Comparison of ENCODE assay signal across 15 cellular contexts in the genomic region with DNA sequence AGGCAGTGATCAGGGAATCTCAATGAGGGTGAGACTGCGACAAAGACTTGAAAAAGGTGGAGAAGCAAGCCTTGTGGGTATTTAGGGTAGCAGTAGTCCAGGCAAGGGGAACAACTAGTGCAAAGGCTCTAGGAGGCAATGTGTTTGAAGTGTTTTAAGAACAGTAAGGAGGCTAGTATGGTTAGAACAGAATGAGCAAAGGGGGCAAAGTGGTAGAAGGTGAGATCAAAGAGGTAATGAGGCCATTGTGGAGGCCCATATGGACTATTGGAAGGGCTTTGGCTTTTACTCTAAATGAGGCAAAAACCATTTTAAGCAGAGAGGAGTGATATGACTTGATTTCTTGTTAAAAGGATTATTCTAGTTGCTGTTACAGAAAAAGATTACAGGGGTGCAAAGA. TPM values are rescaled to one million over a fixed set of nuclear protein-coding genes. Genes with fewer than 3 reads are reported as not detected.
DNase-seq lines count a peak whose midpoint lies in the region; ATAC-seq and TF ChIP-seq lines count a peak whose summit lies in the region.
"Had no signal": no experiment of that assay in that cellular context is flagged by ENCODE, and none has a peak within 500 bp of the region (broad histone marks: within the 10 kb centered on the region; RNA-seq: fewer than 3 reads in every experiment).

No MANE protein-coding gene starts in this region.

- DNase-seq in natural killer cell treated with Interleukin-12 subunit alpha and Interleukin-12 subunit beta and Interleukin-15 and Interleukin-18, amount 100 ng/mL, for 72 hours (ENCODE audit: low spot score): no peak
- DNase-seq in natural killer cell: no peak
- no peak for DNase-seq in WTC11 (ENCODE audit: low spot score)
- no peak for DNase-seq in kidney epithelial cell (ENCODE audit: low read depth)
- no peak for DNase-seq in kidney tubule cell (ENCODE audit: low spot score)
- DNase-seq in stimulated activated CD4-positive, alpha-beta T cell treated with anti-CD3 and anti-CD28 coated beads, Interleukin-4, amount 100 ng/mL, for 24 hours: no peak
- DNase-seq: anterior cingulate cortex; effector memory CD4-positive, alpha-beta T cell; head of caudate nucleus; NCI-H2107; ovary; stimulated activated CD4-positive, alpha-beta T cell treated with anti-CD3 and anti-CD28 coated beads, Interleukin-1b, Interleukin-23, amount 100 ng/mL, for 48 hours had no signal

- peak overlapping the region; percentile 13 for H3K4me3 ChIP-seq in kidney epithelial cell (ENCODE audit: low read depth, low read length)
- H3K4me3 ChIP-seq: ovary had no signal

- H3K9me3 Mint-ChIP-seq in natural killer cell treated with Interleukin-12 subunit alpha and Interleukin-12 subunit beta and Interleukin-15 and Interleukin-18, amount 100 ng/mL, for 72 hours: no peaks in the 10 kb centered on the region
- no peaks in the 10 kb centered on the region for H3K9me3 Mint-ChIP-seq in natural killer cell
- no peaks in the 10 kb centered on the region for H3K9me3 Mint-ChIP-seq in WTC11
- H3K9me3 Mint-ChIP-seq: stimulated activated memory B cell treated with anti-CD40 and anti-IgM and Interleukin-4, amounts not matched to agents 10 μg/mL and 1 μg/mL and 100 μg/mL, for 72 hours had no signal

- POLR2A ChIA-PET in WTC11 (lab: Charles Lee): no interaction called here

- H3K27ac Mint-ChIP-seq in natural killer cell treated with Interleukin-12 subunit alpha and Interleukin-12 subunit beta and Interleukin-15 and Interleukin-18, amount 100 ng/mL, for 72 hours: peak overlapping the region; percentile 14 to 15
- H3K27ac Mint-ChIP-seq in natural killer cell (peak overlapping the region in 1 of 2 donors; percentile 4), WTC11 (peak overlapping the region; percentile 21)
- H3K27ac Mint-ChIP-seq: stimulated activated memory B cell treated with anti-CD40 and anti-IgM and Interleukin-4, amounts not matched to agents 10 μg/mL and 1 μg/mL and 100 μg/mL, for 72 hours had no signal

- no peak for TF ChIP-seq CTCF in natural killer cell (IDR thresholded peaks at IDR 0.05)
- TF ChIP-seq CTCF in WTC11 (IDR thresholded peaks at IDR 0.05): no peak
- no peak for TF ChIP-seq CTCF in kidney epithelial cell (IDR thresholded peaks at IDR 0.05; ENCODE audit: insufficient read depth, low read length, poor library complexity, severe bottlenecking)

- peaks cover 63 to 78% of the 10 kb centered on the region in 2 donors for H3K4me1 Mint-ChIP-seq in natural killer cell treated with Interleukin-12 subunit alpha and Interleukin-12 subunit beta and Interleukin-15 and Interleukin-18, amount 100 ng/mL, for 72 hours (ENCODE audit: low read depth in 2 of 2)
- H3K4me1 Mint-ChIP-seq in natural killer cell: peaks cover 44 to 52% of the 10 kb centered on the region in 2 donors
- H3K4me1 Mint-ChIP-seq in WTC11: peaks cover 70% of the 10 kb centered on the region

- ATAC-seq in natural killer cell treated with Interleukin-12 subunit alpha and Interleukin-12 subunit beta and Interleukin-15 and Interleukin-18, amount 100 ng/mL, for 72 hours: no peak
- no peak for ATAC-seq in natural killer cell
- no peak for ATAC-seq in WTC11
- no peak for ATAC-seq in HG02884 (IDR thresholded peaks at IDR 0.05; ENCODE audit: unreplicated experiment)
- no peak for ATAC-seq in GM18498 (IDR thresholded peaks at IDR 0.05; ENCODE audit: unreplicated experiment)
- ATAC-seq: stimulated activated memory B cell treated with anti-CD40 and anti-IgM and Interleukin-4, amounts not matched to agents 10 μg/mL and 1 μg/mL and 100 μg/mL, for 72 hours had no signal

- intact Hi-C loops in natural killer cell (cut with micrococcal nuclease): loop anchor here (2.0 kb wide), 1 partner anchor 13 kb away; no protein-coding TSS in a partner anchor

- CTCF ChIA-PET in WTC11 (lab: Charles Lee): interaction anchor here (0.5 kb wide), 1 partner anchor 34 kb away, joined by 3 read pairs; no protein-coding TSS in a partner anchor

- no peaks in the 10 kb centered on the region for H3K27me3 ChIP-seq in kidney epithelial cell (ENCODE audit: control insufficient read depth, insufficient read depth, low read length)
- H3K27me3 ChIP-seq: ovary had no signal

- H3K27me3 Mint-ChIP-seq in natural killer cell treated with Interleukin-12 subunit alpha and Interleukin-12 subunit beta and Interleukin-15 and Interleukin-18, amount 100 ng/mL, for 72 hours: no peaks in the 10 kb centered on the region
- H3K27me3 Mint-ChIP-seq in natural killer cell (ENCODE audit: low read depth in 2 of 2): no peaks in the 10 kb centered on the region
- H3K27me3 Mint-ChIP-seq in WTC11 (ENCODE audit: low read depth): no peaks in the 10 kb centered on the region
- H3K27me3 Mint-ChIP-seq: stimulated activated memory B cell treated with anti-CD40 and anti-IgM and Interleukin-4, amounts not matched to agents 10 μg/mL and 1 μg/mL and 100 μg/mL, for 72 hours had no signal

- H3K4me3 Mint-ChIP-seq in natural killer cell treated with Interleukin-12 subunit alpha and Interleukin-12 subunit beta and Interleukin-15 and Interleukin-18, amount 100 ng/mL, for 72 hours: peak overlapping the region; percentile 66
- H3K4me3 Mint-ChIP-seq in natural killer cell (no peak overlapping the region), WTC11 (no peak overlapping the region)

- H3K36me3 ChIP-seq in kidney epithelial cell (ENCODE audit: control insufficient read depth, insufficient read depth, low read length): no peaks in the 10 kb centered on the region
- H3K36me3 ChIP-seq: ovary had no signal

- H3K36me3 Mint-ChIP-seq in natural killer cell treated with Interleukin-12 subunit alpha and Interleukin-12 subunit beta and Interleukin-15 and Interleukin-18, amount 100 ng/mL, for 72 hours: no peaks in the 10 kb centered on the region
- H3K36me3 Mint-ChIP-seq in natural killer cell (no peaks in the 10 kb centered on the region), WTC11 (no peaks in the 10 kb centered on the region)

TF ChIP-seq in WTC11, 78 proteins besides CTCF, POLR2A, EP300 and RAD21 (continues in another document):
- TF ChIP-seq, protein P1, sequence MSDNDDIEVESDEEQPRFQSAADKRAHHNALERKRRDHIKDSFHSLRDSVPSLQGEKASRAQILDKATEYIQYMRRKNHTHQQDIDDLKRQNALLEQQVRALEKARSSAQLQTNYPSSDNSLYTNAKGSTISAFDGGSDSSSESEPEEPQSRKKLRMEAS (CRISPR knock-in tag; IDR thresholded peaks at IDR 0.05): no peak
- TF ChIP-seq, protein P2, sequence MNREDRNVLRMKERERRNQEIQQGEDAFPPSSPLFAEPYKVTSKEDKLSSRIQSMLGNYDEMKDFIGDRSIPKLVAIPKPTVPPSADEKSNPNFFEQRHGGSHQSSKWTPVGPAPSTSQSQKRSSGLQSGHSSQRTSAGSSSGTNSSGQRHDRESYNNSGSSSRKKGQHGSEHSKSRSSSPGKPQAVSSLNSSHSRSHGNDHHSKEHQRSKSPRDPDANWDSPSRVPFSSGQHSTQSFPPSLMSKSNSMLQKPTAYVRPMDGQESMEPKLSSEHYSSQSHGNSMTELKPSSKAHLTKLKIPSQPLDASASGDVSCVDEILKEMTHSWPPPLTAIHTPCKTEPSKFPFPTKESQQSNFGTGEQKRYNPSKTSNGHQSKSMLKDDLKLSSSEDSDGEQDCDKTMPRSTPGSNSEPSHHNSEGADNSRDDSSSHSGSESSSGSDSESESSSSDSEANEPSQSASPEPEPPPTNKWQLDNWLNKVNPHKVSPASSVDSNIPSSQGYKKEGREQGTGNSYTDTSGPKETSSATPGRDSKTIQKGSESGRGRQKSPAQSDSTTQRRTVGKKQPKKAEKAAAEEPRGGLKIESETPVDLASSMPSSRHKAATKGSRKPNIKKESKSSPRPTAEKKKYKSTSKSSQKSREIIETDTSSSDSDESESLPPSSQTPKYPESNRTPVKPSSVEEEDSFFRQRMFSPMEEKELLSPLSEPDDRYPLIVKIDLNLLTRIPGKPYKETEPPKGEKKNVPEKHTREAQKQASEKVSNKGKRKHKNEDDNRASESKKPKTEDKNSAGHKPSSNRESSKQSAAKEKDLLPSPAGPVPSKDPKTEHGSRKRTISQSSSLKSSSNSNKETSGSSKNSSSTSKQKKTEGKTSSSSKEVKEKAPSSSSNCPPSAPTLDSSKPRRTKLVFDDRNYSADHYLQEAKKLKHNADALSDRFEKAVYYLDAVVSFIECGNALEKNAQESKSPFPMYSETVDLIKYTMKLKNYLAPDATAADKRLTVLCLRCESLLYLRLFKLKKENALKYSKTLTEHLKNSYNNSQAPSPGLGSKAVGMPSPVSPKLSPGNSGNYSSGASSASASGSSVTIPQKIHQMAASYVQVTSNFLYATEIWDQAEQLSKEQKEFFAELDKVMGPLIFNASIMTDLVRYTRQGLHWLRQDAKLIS (CRISPR knock-in tag; IDR thresholded peaks at IDR 0.05; ENCODE audit: borderline replicate concordance): no peak
- TF ChIP-seq ZNF138 (CRISPR knock-in tag; conservative IDR thresholded peaks at IDR 0.05) (no peak), GABPB1 (CRISPR knock-in tag; IDR thresholded peaks at IDR 0.05) (no peak), IRF2 (CRISPR knock-in tag; IDR thresholded peaks at IDR 0.05; ENCODE audit: borderline replicate concordance, low read depth) (no peak), ZNF232 (CRISPR knock-in tag; IDR thresholded peaks at IDR 0.05) (no peak), MYBL2 (CRISPR knock-in tag; IDR thresholded peaks at IDR 0.05) (no peak), ZNF219 (CRISPR knock-in tag; IDR thresholded peaks at IDR 0.05; ENCODE audit: borderline replicate concordance) (no peak)
- TF ChIP-seq, protein P3, sequence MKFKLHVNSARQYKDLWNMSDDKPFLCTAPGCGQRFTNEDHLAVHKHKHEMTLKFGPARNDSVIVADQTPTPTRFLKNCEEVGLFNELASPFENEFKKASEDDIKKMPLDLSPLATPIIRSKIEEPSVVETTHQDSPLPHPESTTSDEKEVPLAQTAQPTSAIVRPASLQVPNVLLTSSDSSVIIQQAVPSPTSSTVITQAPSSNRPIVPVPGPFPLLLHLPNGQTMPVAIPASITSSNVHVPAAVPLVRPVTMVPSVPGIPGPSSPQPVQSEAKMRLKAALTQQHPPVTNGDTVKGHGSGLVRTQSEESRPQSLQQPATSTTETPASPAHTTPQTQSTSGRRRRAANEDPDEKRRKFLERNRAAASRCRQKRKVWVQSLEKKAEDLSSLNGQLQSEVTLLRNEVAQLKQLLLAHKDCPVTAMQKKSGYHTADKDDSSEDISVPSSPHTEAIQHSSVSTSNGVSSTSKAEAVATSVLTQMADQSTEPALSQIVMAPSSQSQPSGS (CRISPR knock-in tag; IDR thresholded peaks at IDR 0.05; ENCODE audit: borderline replicate concordance, low read depth): no peak

RNA-seq across cellular contexts. Expression of a gene that starts 16.8 kb away (rescaled TPM):
- total RNA-seq in natural killer cell treated with Interleukin-12 subunit alpha and Interleukin-12 subunit beta and Interleukin-15 and Interleukin-18, amount 100 ng/mL, for 72 hours: 100 to 1,000 TPM; 452 to 579 TPM
- total RNA-seq in natural killer cell (100 to 1,000 TPM; 174 to 184 (median 177) TPM), WTC11 (2021) (146 to 165 TPM (median 153 TPM) in 3 replicates), kidney epithelial cell (295 and 307 TPM in 2 replicates)

RNA-seq across cellular contexts. Expression of a gene that starts 50.1 kb away (rescaled TPM):
- 1 to 10 TPM; 8.8 TPM for total RNA-seq in natural killer cell treated with Interleukin-12 subunit alpha and Interleukin-12 subunit beta and Interleukin-15 and Interleukin-18, amount 100 ng/mL, for 72 hours
- total RNA-seq in natural killer cell (1 to 10 TPM; 2.2 to 2.4 (median 2.2) TPM), WTC11 (2021) (9.5 to 10.2 TPM (median 10.1 TPM) in 3 replicates), kidney epithelial cell (10.6 and 16.1 TPM in 2 replicates)
